4 cellular contexts compared by ENCODE assay signal in genomic region chr9:75269202-75269601, GRCh38.
"Had no signal": no experiment of that assay in that cellular context is flagged by ENCODE, and none has a peak within 500 bp of the region (broad histone marks: within the 10 kb centered on the region; RNA-seq: fewer than 3 reads in every experiment).

No MANE protein-coding gene starts in this region.

- H3K4me3 ChIP-seq: GM23338 had no signal

- ATAC-seq: GM23338 had no signal

- DNase-seq: H9, HCEC 1CT, IMR-90 had no signal
